12 cellular contexts compared by ENCODE assay signal in the genomic region with DNA sequence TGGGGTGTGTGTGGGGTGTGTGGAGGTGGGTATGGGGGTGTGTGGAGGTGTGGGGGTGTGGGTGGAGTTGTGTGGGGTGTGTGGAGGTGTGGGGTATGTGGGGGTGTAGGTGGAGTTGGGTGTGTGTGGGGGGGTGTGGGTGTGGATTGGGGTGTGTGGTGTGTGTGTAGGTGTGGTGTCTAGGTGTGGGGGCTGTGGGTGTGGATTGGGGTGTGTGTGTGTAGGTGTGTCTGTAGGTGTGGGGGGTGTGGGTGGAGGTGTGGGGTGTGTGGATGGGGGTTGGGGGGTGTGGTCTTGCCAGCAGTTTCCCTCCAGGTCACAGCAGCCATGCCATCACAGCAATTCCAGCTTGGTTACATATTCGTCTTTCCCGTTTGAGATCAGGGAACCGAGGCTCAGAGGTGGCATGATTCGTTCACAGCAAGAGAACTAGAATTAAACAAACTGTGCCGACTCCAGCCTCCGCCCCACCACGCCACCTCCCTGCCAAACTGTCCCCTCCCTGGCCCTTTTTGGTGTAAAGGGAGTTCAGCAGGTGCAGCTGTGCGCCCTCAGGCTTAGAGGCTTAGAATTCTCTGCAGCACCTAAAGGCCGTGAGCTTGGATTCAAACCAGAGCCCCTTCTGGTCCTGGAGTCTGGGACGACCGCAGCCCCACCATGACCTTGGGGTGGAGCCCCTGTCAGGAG. TPM values are rescaled to one million over a fixed set of nuclear protein-coding genes. Genes with fewer than 3 reads are reported as not detected.
A peak's percentile ranks its signal among the peaks of the same experiment; 100 is the strongest.
DNase-seq lines count a peak whose midpoint lies in the region; ATAC-seq, FAIRE-seq and TF ChIP-seq lines count a peak whose summit lies in the region.
"Not testable (repeated sequence)": the region's sequence is repeated elsewhere in the genome, so short reads cannot be mapped to it uniquely, and the experiment has no call there.
"Had no signal": no experiment of that assay in that cellular context is flagged by ENCODE, and none has a peak within 500 bp of the region (broad histone marks: within the 10 kb centered on the region; RNA-seq: fewer than 3 reads in every experiment).

No MANE protein-coding gene starts in this region.

- not testable (repeated sequence) for FAIRE-seq in kidney (lab: Jason Lieb, UNC)

- POLR2A ChIA-PET in GM10248 (lab: Yijun Ruan, JAX), result not testable (repeated sequence)

- TF ChIP-seq CTCF in GM10248 (IDR thresholded peaks at IDR 0.05; ENCODE audit: control extremely low read depth, extremely low read depth, low read depth, missing control alignments); kidney (IDR thresholded peaks at IDR 0.05; ENCODE audit: borderline replicate concordance, extremely low read depth, insufficient read depth); omental fat pad (IDR thresholded peaks at IDR 0.05): not testable (repeated sequence)

- H3K27ac ChIP-seq in kidney (ENCODE audit: low read depth in 2 of 2, low read length in 2 of 2), result not testable (repeated sequence)

- CTCF ChIA-PET in GM10248 (lab: Yijun Ruan, JAX), result not testable (repeated sequence)

- peak; percentile 14 to 17 for ATAC-seq in activated naive CD4-positive, alpha-beta T cell treated with anti-CD3 and anti-CD28 coated beads, Interleukin-2, amount 50 U/mL, for 72 hours
- peak; percentile 74 for ATAC-seq in esophagus mucosa
- peak; percentile 59 for ATAC-seq in omental fat pad (ENCODE audit: low FRiP score)

- not testable (repeated sequence) for H3K9ac ChIP-seq in kidney (ENCODE audit: low read length in 2 of 2)

- not testable (repeated sequence) for H3K4me3 ChIP-seq in kidney (ENCODE audit: low read length in 2 of 2)

- not testable (repeated sequence) for H3K36me3 ChIP-seq in kidney (ENCODE audit: control insufficient read depth in 1 of 2, insufficient read depth in 2 of 2, low read length in 2 of 2)

- intact Hi-C loops in kidney (cut with DNase I), result not testable (repeated sequence)

- not testable (repeated sequence) for H3K27ac Mint-ChIP-seq in activated naive CD4-positive, alpha-beta T cell treated with anti-CD3 and anti-CD28 coated beads, Interleukin-2, amount 50 U/mL, for 72 hours

- H3K9me3 ChIP-seq in kidney (ENCODE audit: control insufficient read depth in 1 of 2, low read length in 2 of 2), result not testable (repeated sequence)

- H3K4me1 ChIP-seq in kidney (ENCODE audit: control insufficient read depth in 1 of 2, insufficient read depth in 1 of 2, low read depth in 1 of 2, low read length in 2 of 2), result not testable (repeated sequence)

- DNase-seq in GM10248 (ENCODE audit: extremely low spot score), result peak; percentile 42
- DNase-seq in HuH-7 (ENCODE audit: low spot score), result peak; percentile 20
- peak; percentile 11 for DNase-seq in RPMI7951 (ENCODE audit: low read depth)
- DNase-seq in activated naive CD4-positive, alpha-beta T cell treated with anti-CD3 and anti-CD28 coated beads, Interleukin-2, amount 50 U/mL, for 72 hours (ENCODE audit: low spot score in 2 of 2); omental fat pad (ENCODE audit: low spot score): not testable (repeated sequence)
- DNase-seq in kidney, result peak; percentile 69

- not testable (repeated sequence) for H3K36me3 Mint-ChIP-seq in activated naive CD4-positive, alpha-beta T cell treated with anti-CD3 and anti-CD28 coated beads, Interleukin-2, amount 50 U/mL, for 72 hours

- not testable (repeated sequence) for H3K9me3 Mint-ChIP-seq in activated naive CD4-positive, alpha-beta T cell treated with anti-CD3 and anti-CD28 coated beads, Interleukin-2, amount 50 U/mL, for 72 hours

RNA-seq across cellular contexts. Expression of gene SPDYE17, which starts 33.3 kb away (rescaled TPM):
- not detected in 2 replicates for total RNA-seq in RPMI7951 (2014; rRNA removed; shearing (Covaris generic))
- not detected for total RNA-seq in activated naive CD4-positive, alpha-beta T cell treated with anti-CD3 and anti-CD28 coated beads, Interleukin-2, amount 50 U/mL, for 72 hours
- total RNA-seq in esophagus mucosa (not detected), kidney (not detected), omental fat pad (not detected)
- not detected for polyA plus RNA-seq in kidney (ENCODE audit: insufficient read depth, low read depth, low replicate concordance)
- total RNA-seq: activated CD4-positive, alpha-beta memory T cell treated with anti-CD3 and anti-CD28 coated beads for 36 hours; activated T-helper 2 cell treated with anti-CD3 and anti-CD28 coated beads, Interferon-gamma antibody, Interleukin-2, Interleukin-4, amounts not matched to agents 10 μg/mL and 5 μg/mL and 100 μg/mL, durations not matched to agents 14 hours and 24 hours and 36 hours; cerebellum; glomerular endothelial cell; mucosa of gallbladder had no signal

Comparison
In these comparisons a context has a peak if more than half of its experiments do, and no peak if none do; other contexts are left out.
1. ATAC-seq: peak in every context shown above with its lines; median percentile 74 in esophagus mucosa; 59 in omental fat pad; 16 in activated naive CD4-positive, alpha-beta T cell treated with anti-CD3 and anti-CD28 coated beads, Interleukin-2, amount 50 U/mL, for 72 hours.